In the genomic region with DNA sequence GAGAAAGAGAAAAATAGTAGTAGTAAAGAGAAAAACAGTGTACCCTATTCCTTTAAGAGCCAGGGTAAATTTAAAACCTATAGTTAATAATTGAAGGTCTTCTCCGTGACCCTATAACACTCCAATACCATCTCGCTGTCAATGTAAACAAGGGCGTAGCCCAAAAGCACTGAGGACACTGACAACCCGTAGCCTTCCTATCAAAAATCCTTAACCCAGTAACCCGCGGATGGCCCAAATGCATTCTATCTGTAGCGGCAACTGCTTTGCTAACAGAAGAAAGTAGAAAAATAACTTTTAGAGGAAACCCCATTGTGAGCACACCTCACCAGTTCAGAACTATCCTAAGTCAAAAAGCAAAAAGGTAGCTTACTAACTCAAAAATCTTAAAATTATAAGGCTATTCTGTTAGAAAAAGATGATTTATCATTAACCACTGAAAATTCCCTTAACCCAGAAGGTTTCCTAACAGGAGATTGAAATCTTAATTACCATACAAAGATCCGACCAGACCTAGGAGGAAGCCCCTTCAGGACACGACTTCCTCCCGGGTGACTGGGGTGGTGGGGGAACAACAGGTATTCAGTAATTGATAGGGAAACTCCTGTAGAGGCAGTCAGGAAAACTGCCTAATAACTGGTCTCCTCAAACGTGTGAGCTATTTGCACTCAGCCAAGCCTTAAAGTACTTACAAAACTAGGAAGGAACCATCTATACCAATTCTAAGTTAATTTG, we compare ENCODE assay signal across 1 cellular context.
TF ChIP-seq lines count a peak whose summit lies in the region.
"Not testable (repeated sequence)": the region's sequence is repeated elsewhere in the genome, so short reads cannot be mapped to it uniquely, and the experiment has no call there.

No MANE protein-coding gene starts in this region.

TF ChIP-seq in HepG2, 621 proteins besides CTCF, POLR2A, EP300 and RAD21 (continued from another document):
- TF ChIP-seq NR2F6 (IDR thresholded peaks at IDR 0.05) (peak; percentile 76), NR2F6 (CRISPR knock-in tag; IDR thresholded peaks at IDR 0.05) (peak; percentile 48; the same call in 1 of the 2 replicates), PPARG (CRISPR knock-in tag; conservative IDR thresholded peaks at IDR 0.05) (peak; percentile 71; the same call in 1 of the 2 replicates), HNF4A (CRISPR knock-in tag; IDR thresholded peaks at IDR 0.05) (peak; percentile 11; the same call in 1 of the 2 replicates), ARID2 (CRISPR knock-in tag; IDR thresholded peaks at IDR 0.05; ENCODE audit: borderline replicate concordance) (peak; percentile 80; the same call in 1 of the 2 replicates), FOXK1 (CRISPR knock-in tag; IDR thresholded peaks at IDR 0.05; ENCODE audit: borderline replicate concordance, low read depth) (peak; percentile 54; the same call in 1 of the 2 replicates), NR2F2 (IDR thresholded peaks at IDR 0.05; ENCODE audit: borderline replicate concordance, low read depth) (peak; percentile 46; the same call in 1 of the 2 replicates), FOXA1 (CRISPR knock-in tag; IDR thresholded peaks at IDR 0.05) (peak; percentile 80), TEAD3 (CRISPR knock-in tag; optimal IDR thresholded peaks at IDR 0.05; ENCODE audit: borderline replicate concordance) (peak; percentile 28), MXD4 (CRISPR knock-in tag; IDR thresholded peaks at IDR 0.05) (0 out of 2 replicates have a peak, but pooled peaks have one; percentile 26), ZNF441 (CRISPR knock-in tag; IDR thresholded peaks at IDR 0.05; ENCODE audit: borderline replicate concordance) (0 out of 2 replicates have a peak, but pooled peaks have one; percentile 28)
- TF ChIP-seq, protein P1, sequence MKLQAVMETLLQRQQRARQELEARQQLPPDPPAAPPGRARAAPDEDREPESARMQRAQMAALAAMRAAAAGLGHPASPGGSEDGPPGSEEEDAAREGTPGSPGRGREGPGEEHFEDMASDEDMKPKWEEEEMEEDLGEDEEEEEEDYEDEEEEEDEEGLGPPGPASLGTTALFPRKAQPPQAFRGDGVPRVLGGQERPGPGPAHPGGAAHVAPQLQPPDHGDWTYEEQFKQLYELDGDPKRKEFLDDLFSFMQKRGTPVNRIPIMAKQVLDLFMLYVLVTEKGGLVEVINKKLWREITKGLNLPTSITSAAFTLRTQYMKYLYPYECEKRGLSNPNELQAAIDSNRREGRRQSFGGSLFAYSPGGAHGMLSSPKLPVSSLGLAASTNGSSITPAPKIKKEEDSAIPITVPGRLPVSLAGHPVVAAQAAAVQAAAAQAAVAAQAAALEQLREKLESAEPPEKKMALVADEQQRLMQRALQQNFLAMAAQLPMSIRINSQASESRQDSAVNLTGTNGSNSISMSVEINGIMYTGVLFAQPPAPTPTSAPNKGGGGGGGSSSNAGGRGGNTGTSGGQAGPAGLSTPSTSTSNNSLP (IDR thresholded peaks at IDR 0.05; ENCODE audit: low read depth, low read length), result peak; percentile 55; the same call in 1 of the 2 replicates
- TF ChIP-seq, protein P2, sequence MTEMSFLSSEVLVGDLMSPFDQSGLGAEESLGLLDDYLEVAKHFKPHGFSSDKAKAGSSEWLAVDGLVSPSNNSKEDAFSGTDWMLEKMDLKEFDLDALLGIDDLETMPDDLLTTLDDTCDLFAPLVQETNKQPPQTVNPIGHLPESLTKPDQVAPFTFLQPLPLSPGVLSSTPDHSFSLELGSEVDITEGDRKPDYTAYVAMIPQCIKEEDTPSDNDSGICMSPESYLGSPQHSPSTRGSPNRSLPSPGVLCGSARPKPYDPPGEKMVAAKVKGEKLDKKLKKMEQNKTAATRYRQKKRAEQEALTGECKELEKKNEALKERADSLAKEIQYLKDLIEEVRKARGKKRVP (CRISPR knock-in tag; IDR thresholded peaks at IDR 0.05), result peak in 1 of 2 experiments; percentile 14; a peak in 1 of 4 replicates
- not testable (repeated sequence) for TF ChIP-seq FOXA1 (IDR thresholded peaks at IDR 0.05)
- TF ChIP-seq, protein P3, sequence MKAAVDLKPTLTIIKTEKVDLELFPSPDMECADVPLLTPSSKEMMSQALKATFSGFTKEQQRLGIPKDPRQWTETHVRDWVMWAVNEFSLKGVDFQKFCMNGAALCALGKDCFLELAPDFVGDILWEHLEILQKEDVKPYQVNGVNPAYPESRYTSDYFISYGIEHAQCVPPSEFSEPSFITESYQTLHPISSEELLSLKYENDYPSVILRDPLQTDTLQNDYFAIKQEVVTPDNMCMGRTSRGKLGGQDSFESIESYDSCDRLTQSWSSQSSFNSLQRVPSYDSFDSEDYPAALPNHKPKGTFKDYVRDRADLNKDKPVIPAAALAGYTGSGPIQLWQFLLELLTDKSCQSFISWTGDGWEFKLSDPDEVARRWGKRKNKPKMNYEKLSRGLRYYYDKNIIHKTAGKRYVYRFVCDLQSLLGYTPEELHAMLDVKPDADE (CRISPR knock-in tag; IDR thresholded peaks at IDR 0.05), result 0 out of 2 replicates have a peak, but pooled peaks have one; percentile 40
- TF ChIP-seq, protein P4, sequence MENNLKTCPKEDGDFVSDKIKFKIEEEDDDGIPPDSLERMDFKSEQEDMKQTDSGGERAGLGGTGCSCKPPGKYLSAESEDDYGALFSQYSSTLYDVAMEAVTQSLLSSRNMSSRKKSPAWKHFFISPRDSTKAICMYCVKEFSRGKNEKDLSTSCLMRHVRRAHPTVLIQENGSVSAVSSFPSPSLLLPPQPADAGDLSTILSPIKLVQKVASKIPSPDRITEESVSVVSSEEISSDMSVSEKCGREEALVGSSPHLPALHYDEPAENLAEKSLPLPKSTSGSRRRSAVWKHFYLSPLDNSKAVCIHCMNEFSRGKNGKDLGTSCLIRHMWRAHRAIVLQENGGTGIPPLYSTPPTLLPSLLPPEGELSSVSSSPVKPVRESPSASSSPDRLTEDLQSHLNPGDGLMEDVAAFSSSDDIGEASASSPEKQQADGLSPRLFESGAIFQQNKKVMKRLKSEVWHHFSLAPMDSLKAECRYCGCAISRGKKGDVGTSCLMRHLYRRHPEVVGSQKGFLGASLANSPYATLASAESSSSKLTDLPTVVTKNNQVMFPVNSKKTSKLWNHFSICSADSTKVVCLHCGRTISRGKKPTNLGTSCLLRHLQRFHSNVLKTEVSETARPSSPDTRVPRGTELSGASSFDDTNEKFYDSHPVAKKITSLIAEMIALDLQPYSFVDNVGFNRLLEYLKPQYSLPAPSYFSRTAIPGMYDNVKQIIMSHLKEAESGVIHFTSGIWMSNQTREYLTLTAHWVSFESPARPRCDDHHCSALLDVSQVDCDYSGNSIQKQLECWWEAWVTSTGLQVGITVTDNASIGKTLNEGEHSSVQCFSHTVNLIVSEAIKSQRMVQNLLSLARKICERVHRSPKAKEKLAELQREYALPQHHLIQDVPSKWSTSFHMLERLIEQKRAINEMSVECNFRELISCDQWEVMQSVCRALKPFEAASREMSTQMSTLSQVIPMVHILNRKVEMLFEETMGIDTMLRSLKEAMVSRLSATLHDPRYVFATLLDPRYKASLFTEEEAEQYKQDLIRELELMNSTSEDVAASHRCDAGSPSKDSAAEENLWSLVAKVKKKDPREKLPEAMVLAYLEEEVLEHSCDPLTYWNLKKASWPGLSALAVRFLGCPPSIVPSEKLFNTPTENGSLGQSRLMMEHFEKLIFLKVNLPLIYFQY (CRISPR knock-in tag; IDR thresholded peaks at IDR 0.05; ENCODE audit: borderline replicate concordance), result 0 out of 2 replicates have a peak, but pooled peaks have one; percentile 55
